ENCODE assay signal across 29 cellular contexts in the genomic region with DNA sequence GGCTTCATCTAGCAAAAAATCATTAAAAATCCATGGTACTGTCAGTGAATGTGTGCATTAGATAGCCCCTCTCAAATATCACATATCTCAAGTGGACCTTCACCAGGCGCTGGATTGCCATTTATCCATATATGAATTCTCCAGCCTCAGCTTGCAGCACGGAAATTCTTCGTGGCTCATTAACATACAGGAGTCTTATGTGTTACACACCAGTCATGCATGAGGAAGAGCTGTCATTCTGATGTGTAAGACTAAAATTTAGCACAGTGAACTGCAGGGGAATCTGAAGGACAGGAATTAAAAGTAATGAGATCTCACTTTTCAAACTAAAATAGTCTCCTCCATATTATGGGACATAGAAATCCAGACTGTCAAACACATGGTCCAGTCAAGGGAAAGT.
"Had no signal": no experiment of that assay in that cellular context is flagged by ENCODE, and none has a peak within 500 bp of the region (broad histone marks: within the 10 kb centered on the region; RNA-seq: fewer than 3 reads in every experiment).

No MANE protein-coding gene starts in this region.

- ATAC-seq: left colon; natural killer cell; psoas muscle; right lobe of liver; stimulated activated memory B cell treated with anti-CD40 and anti-IgM and Interleukin-4, amounts not matched to agents 10 μg/mL and 1 μg/mL and 100 μg/mL, for 72 hours; stimulated activated naive CD8-positive, alpha-beta T cell treated with anti-CD3 and anti-CD28 coated beads, Interleukin-15, Interleukin-2, amounts not matched to agents 100 U/mL and 50 U/mL, for 24 hours had no signal

- H3K4me3 ChIP-seq: hepatocyte, left ventricle myocardium inferior, lung, neural progenitor cell, psoas muscle, right atrium auricular region, right lobe of liver, smooth muscle cell, stomach, testis, thyroid gland, transverse colon, upper lobe of left lung, vagina had no signal

- H3K27me3 ChIP-seq: hepatocyte, neural progenitor cell, neutrophil, right atrium auricular region, right lobe of liver, stomach, testis, thyroid gland, transverse colon, upper lobe of left lung, vagina had no signal

- H3K4me1 ChIP-seq: left ventricle myocardium inferior, neural progenitor cell, parathyroid adenoma, psoas muscle, right atrium auricular region, right lobe of liver, stomach, testis, thyroid gland, transverse colon, upper lobe of left lung, vagina had no signal

- H3K36me3 ChIP-seq: left ventricle myocardium inferior, neural progenitor cell, neutrophil, right atrium auricular region, right lobe of liver, stomach, thyroid gland, transverse colon, upper lobe of left lung, vagina had no signal

- H3K27ac ChIP-seq: hepatocyte, left ventricle myocardium inferior, neural progenitor cell, neutrophil, parathyroid adenoma, psoas muscle, right atrium auricular region, right lobe of liver, stomach, testis, thyroid gland, upper lobe of left lung, vagina had no signal

- H3K9me3 ChIP-seq: psoas muscle, right lobe of liver, testis, thyroid gland, transverse colon, vagina had no signal

- DNase-seq: kidney glomerular epithelial cell; left colon; left ventricle myocardium inferior; mesendoderm; naive B cell; natural killer cell; nephron progenitor cell; occipital lobe; psoas muscle; right lobe of liver; stimulated activated CD4-positive, alpha-beta T cell treated with anti-CD3 and anti-CD28 coated beads, Interleukin-1b, Interleukin-23, amount 100 ng/mL, for 48 hours; stimulated activated CD4-positive, alpha-beta T cell treated with anti-CD3 and anti-CD28 coated beads, Interleukin-2, amount 100 ng/mL, for 48 hours; stimulated activated CD4-positive, alpha-beta T cell treated with anti-CD3 and anti-CD28 coated beads, Interleukin-4, amount 100 ng/mL, for 4 hours; stimulated activated CD8-positive, alpha-beta memory T cell treated with anti-CD3 and anti-CD28 coated beads, Interleukin-4, amount 100 ng/mL, for 48 hours; stimulated activated naive CD8-positive, alpha-beta T cell treated with anti-CD3 and anti-CD28 coated beads, Interleukin-15, Interleukin-2, amounts not matched to agents 100 U/mL and 50 U/mL, for 24 hours; stomach; testis; thyroid gland; transverse colon; upper lobe of left lung had no signal
